ENCODE assay signal across 16 cellular contexts in genomic region chr2:50650398-50650810, GRCh38.
DNase-seq lines count a peak whose midpoint lies in the region; ATAC-seq, FAIRE-seq and TF ChIP-seq lines count a peak whose summit lies in the region.
"Had no signal": no experiment of that assay in that cellular context is flagged by ENCODE, and none has a peak within 500 bp of the region (broad histone marks: within the 10 kb centered on the region; RNA-seq: fewer than 3 reads in every experiment).

No MANE protein-coding gene starts in this region.

- H3K4me2 ChIP-seq in PC-3 (ENCODE audit: low read length) (peak overlapping the region; percentile 17; the same call in 1 of the 2 replicates), mammary epithelial cell (ENCODE audit: insufficient read depth, low read depth, low read length) (peak overlapping the region; percentile 65), keratinocyte (ENCODE audit: control insufficient read depth, extremely low read depth, insufficient read depth, low read depth, low read length) (peak overlapping the region; percentile 68), smooth muscle cell (peak overlapping the region; percentile 5)

- H3K4me1 ChIP-seq in PC-3 (ENCODE audit: insufficient read depth, low read length) (no peaks in the 10 kb centered on the region), mammary epithelial cell (ENCODE audit: insufficient read depth, low read length) (peaks cover 29% of the 10 kb centered on the region), keratinocyte (ENCODE audit: control insufficient read depth, extremely low read depth, insufficient read depth, low read length) (peaks cover 32% of the 10 kb centered on the region), smooth muscle cell (ENCODE audit: low read depth) (peaks cover 11% of the 10 kb centered on the region)

- 42% methylated on average over 5 of the region's 5 CpGs for WGBS in mammary epithelial cell (ENCODE audit: low coverage, missing lambda C conversion rate)
- 64% methylated on average over 5 of the region's 5 CpGs for whole genome bisulfite sequencing in smooth muscle cell (ENCODE audit: low lambda C conversion rate)

- no peak for DNase-seq in PC-3
- no peak for DNase-seq in mammary epithelial cell
- no peak for DNase-seq in keratinocyte (ENCODE audit: low read depth, low spot score)
- DNase-seq in smooth muscle cell (lab: John Stamatoyannopoulos, UW; ENCODE audit: unreplicated experiment): no peak
- DNase-seq in GM19239 (ENCODE audit: insufficient read length, low spot score): no peak
- DNase-seq in GM12891 (ENCODE audit: insufficient read length, low spot score): no peak
- DNase-seq: CD8-positive, alpha-beta T cell; DMS 273 treated with DMSO at 0.1 percent for 48 hours; Kasumi-1; NCI-H1436; NCI-H2029 treated with DMSO at 0.1 percent for 48 hours; NCI-H226; NK-92 treated with Interleukin-12 subunit alpha and Interleukin-12 subunit beta, amount 100 ng/mL, for 24 hours had no signal

- H3K9me3 ChIP-seq in PC-3 (ENCODE audit: low read length) (no peaks in the 10 kb centered on the region), mammary epithelial cell (replicated peaks; ENCODE audit: insufficient read depth, low read length) (no peaks in the 10 kb centered on the region), keratinocyte (ENCODE audit: control insufficient read depth, low read depth, low read length) (no peaks in the 10 kb centered on the region), smooth muscle cell (replicated peaks; ENCODE audit: low read depth) (no peaks in the 10 kb centered on the region)
- H3K9me3 ChIP-seq: HAP-1 had no signal

- CTCF ChIA-PET in PC-3 (lab: Charles Lee) (no interaction called here), mammary epithelial cell (lab: Charles Lee; ENCODE audit: low non-redundant PET) (no interaction called here)

- H3K27ac ChIP-seq in PC-3 (ENCODE audit: low read length) (no peak overlapping the region), mammary epithelial cell (ENCODE audit: insufficient read depth, low read depth, low read length) (peak overlapping the region; percentile 81), keratinocyte (ENCODE audit: control insufficient read depth, insufficient read depth, low read length) (peak overlapping the region; percentile 94), smooth muscle cell (ENCODE audit: low read depth) (peak overlapping the region; percentile 61)
- H3K27ac ChIP-seq: SK-N-MC had no signal

- H4K20me1 ChIP-seq in PC-3 (ENCODE audit: low read length) (no peaks in the 10 kb centered on the region), mammary epithelial cell (ENCODE audit: insufficient read depth, low read length) (no peaks in the 10 kb centered on the region), keratinocyte (ENCODE audit: control insufficient read depth, extremely low read depth, insufficient read depth, low read length) (no peaks in the 10 kb centered on the region), smooth muscle cell (ENCODE audit: low read depth) (no peaks in the 10 kb centered on the region)

- POLR2A ChIA-PET in PC-3 (lab: Charles Lee; ENCODE audit: unreplicated experiment): no interaction called here

- TF ChIP-seq POLR2A in GM12891 (IDR thresholded peaks at IDR 0.05; ENCODE audit: low read depth, low read length): no peak

- TF ChIP-seq CTCF in PC-3 (conservative IDR thresholded peaks at IDR 0.05; ENCODE audit: low read depth, low read length) (no peak), mammary epithelial cell (conservative IDR thresholded peaks at IDR 0.05 in 1 of 2, IDR thresholded peaks at IDR 0.05 in 1 of 2; ENCODE audit: extremely low read depth in 1 of 2, insufficient read depth in 1 of 2, low read depth in 1 of 2, low read length in 2 of 2) (no peak), keratinocyte (optimal IDR thresholded peaks at IDR 0.05 in 1 of 3, IDR thresholded peaks at IDR 0.05 in 1 of 3, conservative IDR thresholded peaks at IDR 0.05 in 1 of 3; ENCODE audit: extremely low read depth in 1 of 3, insufficient read depth in 2 of 3, low read length in 3 of 3) (no peak), smooth muscle cell (IDR thresholded peaks at IDR 0.05; ENCODE audit: borderline replicate concordance, insufficient read depth, poor library complexity, severe bottlenecking) (no peak)

- H3K36me3 ChIP-seq in PC-3 (ENCODE audit: low read depth, low read length) (no peaks in the 10 kb centered on the region), mammary epithelial cell (ENCODE audit: insufficient read depth, low read length) (no peaks in the 10 kb centered on the region), keratinocyte (ENCODE audit: control insufficient read depth in 2 of 2, extremely low read depth in 1 of 2, insufficient read depth in 2 of 2, low read length in 2 of 2) (no peaks in the 10 kb centered on the region), smooth muscle cell (ENCODE audit: low read depth) (no peaks in the 10 kb centered on the region)
- H3K36me3 ChIP-seq: HAP-1 had no signal

- no peaks in the 10 kb centered on the region for H3K9me2 ChIP-seq in PC-3 (replicated peaks; ENCODE audit: low read length)

- intact Hi-C loops in PC-3 (cut with micrococcal nuclease) (no loop called here), mammary epithelial cell (cut with micrococcal nuclease) (loop anchor here (1.0 to 5.0 kb wide), 2 partner anchors 8 to 103 kb away; no protein-coding TSS in a partner anchor)

- no peaks in the 10 kb centered on the region for H3K27me3 ChIP-seq in PC-3 (ENCODE audit: low read length)
- H3K27me3 ChIP-seq in mammary epithelial cell (ENCODE audit: insufficient read depth, low read length): no peaks in the 10 kb centered on the region
- H3K27me3 ChIP-seq in keratinocyte (ENCODE audit: control insufficient read depth, extremely low read depth, insufficient read depth, low read length): no peaks in the 10 kb centered on the region
- H3K27me3 ChIP-seq in smooth muscle cell (ENCODE audit: low read depth): no peaks in the 10 kb centered on the region

- no peak for FAIRE-seq in keratinocyte (lab: Jason Lieb, UNC)
- no peak for FAIRE-seq in GM19239 (lab: Jason Lieb, UNC)
- no peak for FAIRE-seq in GM12891 (lab: Jason Lieb, UNC)

- H3F3A ChIP-seq in PC-3 (ENCODE audit: low read length, unreplicated experiment) (no peaks in the 10 kb centered on the region), smooth muscle cell (ENCODE audit: low read depth) (no peaks in the 10 kb centered on the region)

- in situ Hi-C loops in mammary epithelial cell (cut with MboI; ENCODE audit: low sequenced_read_pairs in 2 of 2): no loop called here

- H2AFZ ChIP-seq in PC-3 (ENCODE audit: low read length) (no peak overlapping the region), mammary epithelial cell (ENCODE audit: low read depth, low read length) (peak overlapping the region; percentile 54), keratinocyte (ENCODE audit: control insufficient read depth, low read length) (peak overlapping the region; percentile 68), smooth muscle cell (ENCODE audit: low read depth) (peak overlapping the region; percentile 20)

- dilution Hi-C loops in mammary epithelial cell (cut with HindIII; ENCODE audit: low sequenced_read_pairs) (no loop called here), keratinocyte (cut with MboI; ENCODE audit: extremely low pct_ligation_motif_present, low sequenced_read_pairs) (no loop called here)

- no peak overlapping the region for H3K4me3 ChIP-seq in PC-3 (ENCODE audit: low read length)
- H3K4me3 ChIP-seq in mammary epithelial cell (replicated peaks in 1 of 3; ENCODE audit: insufficient read depth in 1 of 3, low read depth in 2 of 3, low read length in 3 of 3): no peak overlapping the region
- peak overlapping the region in 2 of 3 experiments; percentile 30 to 31 for H3K4me3 ChIP-seq in keratinocyte (ENCODE audit: control insufficient read depth in 2 of 3, extremely low read depth in 1 of 3, insufficient read depth in 2 of 3, low read depth in 1 of 3, low read length in 3 of 3)
- H3K4me3 ChIP-seq in smooth muscle cell: no peak overlapping the region
- H3K4me3 ChIP-seq: HAP-1, SK-N-MC had no signal

- no peak overlapping the region for H3K9ac ChIP-seq in PC-3 (ENCODE audit: low read length)
- peak overlapping the region; percentile 14 for H3K9ac ChIP-seq in mammary epithelial cell (ENCODE audit: insufficient read depth, low read length)
- H3K9ac ChIP-seq in keratinocyte (ENCODE audit: control insufficient read depth, extremely low read depth, insufficient read depth, low read length): peak overlapping the region; percentile 70
- H3K9ac ChIP-seq in smooth muscle cell (ENCODE audit: low read depth): peak overlapping the region; percentile 8

- no TSS peak for BruUV-seq in PC-3 (replicated peaks; lab: Mats Ljungman, UMichigan)
- BruUV-seq in mammary epithelial cell (replicated peaks; lab: Mats Ljungman, UMichigan): TSS peak; percentile 48

- H3K9me1 ChIP-seq in keratinocyte (ENCODE audit: control insufficient read depth, extremely low read depth, insufficient read depth, low read length): no peaks in the 10 kb centered on the region

- ATAC-seq in PC-3 (no peak), HG03095 (IDR thresholded peaks at IDR 0.05; ENCODE audit: unreplicated experiment) (no peak)
- ATAC-seq: CD8-positive, alpha-beta T cell had no signal

- no peaks in the 10 kb centered on the region for H3K79me2 ChIP-seq in PC-3 (ENCODE audit: low read length)
- no peaks in the 10 kb centered on the region for H3K79me2 ChIP-seq in mammary epithelial cell (ENCODE audit: insufficient read depth, low read length)
- no peaks in the 10 kb centered on the region for H3K79me2 ChIP-seq in keratinocyte (ENCODE audit: control insufficient read depth, insufficient read depth, low read length)
- H3K79me2 ChIP-seq in smooth muscle cell (ENCODE audit: low read depth): no peaks in the 10 kb centered on the region

TF ChIP-seq in GM12891, 5 proteins besides CTCF, POLR2A, EP300 and RAD21:
- TF ChIP-seq POU2F2 (IDR thresholded peaks at IDR 0.05; ENCODE audit: low read depth, low read length) (no peak), POLR2AphosphoS5 (IDR thresholded peaks at IDR 0.05; ENCODE audit: low read depth, low read length) (no peak), PAX5 (IDR thresholded peaks at IDR 0.05; ENCODE audit: insufficient read depth, low read length, severe bottlenecking) (no peak), TAF1 (IDR thresholded peaks at IDR 0.05; ENCODE audit: low read depth, low read length) (no peak), SPI1 (IDR thresholded peaks at IDR 0.05; ENCODE audit: low read depth, low read length) (no peak)
TF ChIP-seq in GM12891: peak in this region for 0.

Comparison
In these comparisons a context has a peak if more than half of its experiments do, and no peak if none do; other contexts are left out.
1. H3K4me2 ChIP-seq: peak in every context shown above with its lines; median percentile 68 in keratinocyte; 65 in mammary epithelial cell; 17 in PC-3; 5 in smooth muscle cell.
2. H3K4me3 ChIP-seq: peak in keratinocyte (2 of 3); none in PC-3 (single experiment), mammary epithelial cell (0 of 3) and smooth muscle cell (single experiment).